In genomic region chr3:14235003-14235876, GRCh38 we compare ENCODE assay signal across 1 cellular context.
TF ChIP-seq lines count a peak whose summit lies in the region.

No MANE protein-coding gene starts in this region.

TF ChIP-seq in GM23338, 12 proteins besides CTCF, POLR2A, EP300 and RAD21 (continued from another document):
- TF ChIP-seq, protein P1, sequence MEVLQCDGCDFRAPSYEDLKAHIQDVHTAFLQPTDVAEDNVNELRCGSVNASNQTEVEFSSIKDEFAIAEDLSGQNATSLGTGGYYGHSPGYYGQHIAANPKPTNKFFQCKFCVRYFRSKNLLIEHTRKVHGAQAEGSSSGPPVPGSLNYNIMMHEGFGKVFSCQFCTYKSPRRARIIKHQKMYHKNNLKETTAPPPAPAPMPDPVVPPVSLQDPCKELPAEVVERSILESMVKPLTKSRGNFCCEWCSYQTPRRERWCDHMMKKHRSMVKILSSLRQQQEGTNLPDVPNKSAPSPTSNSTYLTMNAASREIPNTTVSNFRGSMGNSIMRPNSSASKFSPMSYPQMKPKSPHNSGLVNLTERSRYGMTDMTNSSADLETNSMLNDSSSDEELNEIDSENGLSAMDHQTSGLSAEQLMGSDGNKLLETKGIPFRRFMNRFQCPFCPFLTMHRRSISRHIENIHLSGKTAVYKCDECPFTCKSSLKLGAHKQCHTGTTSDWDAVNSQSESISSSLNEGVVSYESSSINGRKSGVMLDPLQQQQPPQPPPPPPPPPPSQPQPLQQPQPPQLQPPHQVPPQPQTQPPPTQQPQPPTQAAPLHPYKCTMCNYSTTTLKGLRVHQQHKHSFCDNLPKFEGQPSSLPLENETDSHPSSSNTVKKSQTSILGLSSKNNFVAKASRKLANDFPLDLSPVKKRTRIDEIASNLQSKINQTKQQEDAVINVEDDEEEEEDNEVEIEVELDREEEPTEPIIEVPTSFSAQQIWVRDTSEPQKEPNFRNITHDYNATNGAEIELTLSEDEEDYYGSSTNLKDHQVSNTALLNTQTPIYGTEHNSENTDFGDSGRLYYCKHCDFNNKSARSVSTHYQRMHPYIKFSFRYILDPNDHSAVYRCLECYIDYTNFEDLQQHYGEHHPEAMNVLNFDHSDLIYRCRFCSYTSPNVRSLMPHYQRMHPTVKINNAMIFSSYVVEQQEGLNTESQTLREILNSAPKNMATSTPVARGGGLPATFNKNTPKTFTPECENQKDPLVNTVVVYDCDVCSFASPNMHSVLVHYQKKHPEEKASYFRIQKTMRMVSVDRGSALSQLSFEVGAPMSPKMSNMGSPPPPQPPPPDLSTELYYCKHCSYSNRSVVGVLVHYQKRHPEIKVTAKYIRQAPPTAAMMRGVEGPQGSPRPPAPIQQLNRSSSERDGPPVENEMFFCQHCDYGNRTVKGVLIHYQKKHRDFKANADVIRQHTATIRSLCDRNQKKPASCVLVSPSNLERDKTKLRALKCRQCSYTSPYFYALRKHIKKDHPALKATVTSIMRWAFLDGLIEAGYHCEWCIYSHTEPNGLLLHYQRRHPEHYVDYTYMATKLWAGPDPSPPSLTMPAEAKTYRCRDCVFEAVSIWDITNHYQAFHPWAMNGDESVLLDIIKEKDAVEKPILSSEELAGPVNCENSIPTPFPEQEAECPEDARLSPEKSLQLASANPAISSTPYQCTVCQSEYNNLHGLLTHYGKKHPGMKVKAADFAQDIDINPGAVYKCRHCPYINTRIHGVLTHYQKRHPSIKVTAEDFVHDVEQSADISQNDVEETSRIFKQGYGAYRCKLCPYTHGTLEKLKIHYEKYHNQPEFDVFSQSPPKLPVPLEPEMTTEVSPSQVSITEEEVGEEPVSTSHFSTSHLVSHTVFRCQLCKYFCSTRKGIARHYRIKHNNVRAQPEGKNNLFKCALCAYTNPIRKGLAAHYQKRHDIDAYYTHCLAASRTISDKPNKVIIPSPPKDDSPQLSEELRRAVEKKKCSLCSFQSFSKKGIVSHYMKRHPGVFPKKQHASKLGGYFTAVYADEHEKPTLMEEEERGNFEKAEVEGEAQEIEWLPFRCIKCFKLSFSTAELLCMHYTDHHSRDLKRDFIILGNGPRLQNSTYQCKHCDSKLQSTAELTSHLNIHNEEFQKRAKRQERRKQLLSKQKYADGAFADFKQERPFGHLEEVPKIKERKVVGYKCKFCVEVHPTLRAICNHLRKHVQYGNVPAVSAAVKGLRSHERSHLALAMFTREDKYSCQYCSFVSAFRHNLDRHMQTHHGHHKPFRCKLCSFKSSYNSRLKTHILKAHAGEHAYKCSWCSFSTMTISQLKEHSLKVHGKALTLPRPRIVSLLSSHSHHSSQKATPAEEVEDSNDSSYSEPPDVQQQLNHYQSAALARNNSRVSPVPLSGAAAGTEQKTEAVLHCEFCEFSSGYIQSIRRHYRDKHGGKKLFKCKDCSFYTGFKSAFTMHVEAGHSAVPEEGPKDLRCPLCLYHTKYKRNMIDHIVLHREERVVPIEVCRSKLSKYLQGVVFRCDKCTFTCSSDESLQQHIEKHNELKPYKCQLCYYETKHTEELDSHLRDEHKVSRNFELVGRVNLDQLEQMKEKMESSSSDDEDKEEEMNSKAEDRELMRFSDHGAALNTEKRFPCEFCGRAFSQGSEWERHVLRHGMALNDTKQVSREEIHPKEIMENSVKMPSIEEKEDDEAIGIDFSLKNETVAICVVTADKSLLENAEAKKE (CRISPR knock-in tag; IDR thresholded peaks at IDR 0.05), result no peak
- no peak for TF ChIP-seq ZNF331 (CRISPR knock-in tag; IDR thresholded peaks at IDR 0.05; ENCODE audit: low read depth)
- TF ChIP-seq, protein P2, sequence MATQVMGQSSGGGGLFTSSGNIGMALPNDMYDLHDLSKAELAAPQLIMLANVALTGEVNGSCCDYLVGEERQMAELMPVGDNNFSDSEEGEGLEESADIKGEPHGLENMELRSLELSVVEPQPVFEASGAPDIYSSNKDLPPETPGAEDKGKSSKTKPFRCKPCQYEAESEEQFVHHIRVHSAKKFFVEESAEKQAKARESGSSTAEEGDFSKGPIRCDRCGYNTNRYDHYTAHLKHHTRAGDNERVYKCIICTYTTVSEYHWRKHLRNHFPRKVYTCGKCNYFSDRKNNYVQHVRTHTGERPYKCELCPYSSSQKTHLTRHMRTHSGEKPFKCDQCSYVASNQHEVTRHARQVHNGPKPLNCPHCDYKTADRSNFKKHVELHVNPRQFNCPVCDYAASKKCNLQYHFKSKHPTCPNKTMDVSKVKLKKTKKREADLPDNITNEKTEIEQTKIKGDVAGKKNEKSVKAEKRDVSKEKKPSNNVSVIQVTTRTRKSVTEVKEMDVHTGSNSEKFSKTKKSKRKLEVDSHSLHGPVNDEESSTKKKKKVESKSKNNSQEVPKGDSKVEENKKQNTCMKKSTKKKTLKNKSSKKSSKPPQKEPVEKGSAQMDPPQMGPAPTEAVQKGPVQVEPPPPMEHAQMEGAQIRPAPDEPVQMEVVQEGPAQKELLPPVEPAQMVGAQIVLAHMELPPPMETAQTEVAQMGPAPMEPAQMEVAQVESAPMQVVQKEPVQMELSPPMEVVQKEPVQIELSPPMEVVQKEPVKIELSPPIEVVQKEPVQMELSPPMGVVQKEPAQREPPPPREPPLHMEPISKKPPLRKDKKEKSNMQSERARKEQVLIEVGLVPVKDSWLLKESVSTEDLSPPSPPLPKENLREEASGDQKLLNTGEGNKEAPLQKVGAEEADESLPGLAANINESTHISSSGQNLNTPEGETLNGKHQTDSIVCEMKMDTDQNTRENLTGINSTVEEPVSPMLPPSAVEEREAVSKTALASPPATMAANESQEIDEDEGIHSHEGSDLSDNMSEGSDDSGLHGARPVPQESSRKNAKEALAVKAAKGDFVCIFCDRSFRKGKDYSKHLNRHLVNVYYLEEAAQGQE (IDR thresholded peaks at IDR 0.05; ENCODE audit: unreplicated experiment), result no peak
- no peak for TF ChIP-seq POLR2AphosphoS5 (IDR thresholded peaks at IDR 0.05; ENCODE audit: low read depth)
